ENCODE assay signal across 8 cellular contexts in genomic region chr3:14203521-14204079, GRCh38. TPM values are rescaled to one million over a fixed set of nuclear protein-coding genes. Genes with fewer than 3 reads are reported as not detected.
DNase-seq lines count a peak whose midpoint lies in the region; ATAC-seq, FAIRE-seq and TF ChIP-seq lines count a peak whose summit lies in the region.

No MANE protein-coding gene starts in this region.

- H3K4me1 ChIP-seq in MM.1S (ENCODE audit: low read length), result no peaks in the 10 kb centered on the region
- peaks cover 6 to 23% of the 10 kb centered on the region in 2 donors for H3K4me1 ChIP-seq in gastrocnemius medialis

- ATAC-seq in gastrocnemius medialis (peak; percentile 74 to 80), HG02840 (IDR thresholded peaks at IDR 0.05; ENCODE audit: low FRiP score, unreplicated experiment) (no peak)

- CTCF ChIA-PET in AG04449 (lab: Yijun Ruan, JAX), result interaction anchor here (0.7 to 12.1 kb wide), 101 partner anchors 8 to 717 kb away, joined by 3 to 303 read pairs (median 6); partner anchors contain the start of genes CCDC174, LSM3, SLC6A6 and XPC

- no peak overlapping the region for H2AFZ ChIP-seq in MM.1S (ENCODE audit: low read length)

- in situ Hi-C loops in astrocyte of the cerebellum (cut with HindIII; ENCODE audit: low sequenced_read_pairs) (no loop called here), gastrocnemius medialis (cut with MboI; ENCODE audit: low sequenced_read_pairs in 4 of 4) (loop anchor here (5.0 to 10.0 kb wide), 6 partner anchors 59 to 271 kb away; no protein-coding TSS in a partner anchor)

- peak; percentile 33 for FAIRE-seq in GM12891 (lab: Jason Lieb, UNC)

- TF ChIP-seq CTCF in AG04449 (IDR thresholded peaks at IDR 0.05; ENCODE audit: insufficient read depth, low read length, missing control alignments) (peak; percentile 77), MM.1S (IDR thresholded peaks at IDR 0.05; ENCODE audit: low read length) (peak; percentile 81), astrocyte of the cerebellum (IDR thresholded peaks at IDR 0.05; ENCODE audit: low read depth, low read length, missing control alignments) (peak; percentile 89), gastrocnemius medialis (IDR thresholded peaks at IDR 0.05 in 4 of 5, conservative IDR thresholded peaks at IDR 0.05 in 1 of 5) (peak; percentile 79 to 93 (median 88))

- H3F3A ChIP-seq in MM.1S (ENCODE audit: insufficient read depth, low read length), result no peaks in the 10 kb centered on the region

- H3K36me3 ChIP-seq in MM.1S (replicated peaks; ENCODE audit: insufficient read depth, low read length) (no peaks in the 10 kb centered on the region), SK-N-MC (ENCODE audit: insufficient read depth, low read length) (no peaks in the 10 kb centered on the region), gastrocnemius medialis (no peaks in the 10 kb centered on the region)

- intact Hi-C loops in gastrocnemius medialis (cut with DNase I; ENCODE audit: low total_unique reads), result loop anchor here (1.0 to 10.0 kb wide), 7 partner anchors 25 to 344 kb away; partner anchors contain the start of genes LSM3, SLC6A6 and XPC

- H4K20me1 ChIP-seq in MM.1S (ENCODE audit: insufficient read depth, low read length), result no peaks in the 10 kb centered on the region

- H3K4me3 ChIP-seq in AG04449 (ENCODE audit: low read depth, low read length) (no peak overlapping the region), MM.1S (ENCODE audit: low read length) (no peak overlapping the region), SK-N-MC (no peak overlapping the region), astrocyte of the cerebellum (ENCODE audit: low read depth, low read length) (no peak overlapping the region), gastrocnemius medialis (no peak overlapping the region)

- no peak overlapping the region for H3K9ac ChIP-seq in MM.1S (ENCODE audit: low read length)
- H3K9ac ChIP-seq in SK-N-MC (ENCODE audit: insufficient read length), result no peak overlapping the region

- no peaks in the 10 kb centered on the region for H3K9me2 ChIP-seq in MM.1S (replicated peaks; ENCODE audit: insufficient read depth, low read length)

- DNase-seq in AG04449 (ENCODE audit: low read depth, low spot score), result peak; percentile 58
- DNase-seq in GM12891 (ENCODE audit: insufficient read length, low spot score), result peak; percentile 42
- peak; percentile 41 for DNase-seq in MM.1S
- DNase-seq in SK-N-MC (ENCODE audit: low read depth, low spot score), result peak; percentile 10
- DNase-seq in astrocyte of the cerebellum (ENCODE audit: low read depth), result peak; percentile 77
- peak; percentile 67 to 78 for DNase-seq in hippocampal formation (lab: John Stamatoyannopoulos, UW)
- DNase-seq in gastrocnemius medialis, result peak; percentile 48 to 75

- H3K27me3 ChIP-seq in MM.1S (replicated peaks; ENCODE audit: insufficient read depth, low read length), result no peaks in the 10 kb centered on the region
- no peaks in the 10 kb centered on the region for H3K27me3 ChIP-seq in gastrocnemius medialis

- H3K79me2 ChIP-seq in MM.1S (ENCODE audit: low read length), result no peaks in the 10 kb centered on the region

- TF ChIP-seq POLR2A in GM12891 (IDR thresholded peaks at IDR 0.05; ENCODE audit: low read depth, low read length), result no peak
- TF ChIP-seq POLR2A in gastrocnemius medialis (IDR thresholded peaks at IDR 0.05), result no peak

- H3K4me2 ChIP-seq in MM.1S (ENCODE audit: low read depth, low read length), result no peak overlapping the region

- POLR2A ChIA-PET in AG04449 (lab: Yijun Ruan, JAX), result interaction anchor here (0.6 to 1.1 kb wide), 4 partner anchors 25 to 1004 kb away, joined by 3 to 5 read pairs (median 4); partner anchors contain the start of genes LSM3 and XPC

- H3K9me3 ChIP-seq in MM.1S (replicated peaks; ENCODE audit: insufficient read depth, low read length), result no peaks in the 10 kb centered on the region
- no peaks in the 10 kb centered on the region for H3K9me3 ChIP-seq in SK-N-MC (ENCODE audit: low read depth, low read length)
- H3K9me3 ChIP-seq in gastrocnemius medialis, result no peaks in the 10 kb centered on the region

- H3K27ac ChIP-seq in MM.1S (ENCODE audit: low read length), result no peak overlapping the region
- H3K27ac ChIP-seq in SK-N-MC, result no peak overlapping the region
- H3K27ac ChIP-seq in gastrocnemius medialis, result peak overlapping the region; percentile 82 to 90 (median 85)

TF ChIP-seq in GM12891, 5 proteins besides CTCF, POLR2A, EP300 and RAD21:
- TF ChIP-seq PAX5 (IDR thresholded peaks at IDR 0.05; ENCODE audit: insufficient read depth, low read length, severe bottlenecking) (no peak), POU2F2 (IDR thresholded peaks at IDR 0.05; ENCODE audit: low read depth, low read length) (no peak), TAF1 (IDR thresholded peaks at IDR 0.05; ENCODE audit: low read depth, low read length) (no peak), SPI1 (IDR thresholded peaks at IDR 0.05; ENCODE audit: low read depth, low read length) (no peak), POLR2AphosphoS5 (IDR thresholded peaks at IDR 0.05; ENCODE audit: low read depth, low read length) (no peak)

RNA-seq across cellular contexts. Expression of gene LSM3, which starts 25.0 kb away (rescaled TPM):
- polyA plus RNA-seq in GM12891 (2012; ENCODE audit: low read depth, missing spikeins), result 21.3 TPM
- total RNA-seq in gastrocnemius medialis, result 10 to 100 TPM; 11.6 to 16.8 (median 14.2) TPM

RNA-seq across cellular contexts. Expression of gene XPC, which starts 25.2 kb away (rescaled TPM):
- polyA plus RNA-seq in GM12891 (2012; ENCODE audit: low read depth, missing spikeins), result 23.6 TPM
- 10 to 100 TPM; 22.0 to 30.6 (median 27.0) TPM for total RNA-seq in gastrocnemius medialis

Comparison
In these comparisons a context has a peak if more than half of its experiments do, and no peak if none do; other contexts are left out.
1. DNase-seq: peak in every context shown above with its lines; median percentile 77 in astrocyte of the cerebellum; 72 in hippocampal formation; 62 in gastrocnemius medialis; 58 in AG04449; 42 in GM12891; 41 in MM.1S; 10 in SK-N-MC.
2. H3K27ac ChIP-seq: peak in gastrocnemius medialis (4 of 4); none in MM.1S (single experiment) and SK-N-MC (single experiment).
3. Peak in every context shown above with its lines, with median percentiles within 50 percentile points of each other: CTCF ChIP-seq.